22 cellular contexts compared by ENCODE assay signal in genomic region chr16:2233872-2234812, GRCh38. TPM values are rescaled to one million over a fixed set of nuclear protein-coding genes. Genes with fewer than 3 reads are reported as not detected.
DNase-seq lines count a peak whose midpoint lies in the region; ATAC-seq and TF ChIP-seq lines count a peak whose summit lies in the region.
"Had no signal": no experiment of that assay in that cellular context is flagged by ENCODE, and none has a peak within 500 bp of the region (broad histone marks: within the 10 kb centered on the region; RNA-seq: fewer than 3 reads in every experiment).

No MANE protein-coding gene starts in this region.

- H3K4me3 ChIP-seq in PC-3 (ENCODE audit: low read length), result no peak overlapping the region
- no peak overlapping the region for H3K4me3 ChIP-seq in GM23338
- H3K4me3 ChIP-seq: ascending aorta, gastroesophageal sphincter, neural progenitor cell, SJSA1, smooth muscle cell had no signal

- H3K36me3 ChIP-seq in PC-3 (ENCODE audit: low read depth, low read length) (no peaks in the 10 kb centered on the region), GM23338 (ENCODE audit: insufficient read depth) (0 out of 2 replicates have a peak, but pooled peaks cover 5% of the 10 kb centered on the region)
- H3K36me3 ChIP-seq: neural progenitor cell had no signal

- no peak overlapping the region for H3K9ac ChIP-seq in PC-3 (ENCODE audit: low read length)
- H3K9ac ChIP-seq: neural progenitor cell had no signal

- ATAC-seq in activated T-cell treated with anti-CD3 and anti-CD28 coated beads, Interleukin-2, amount 50 U/mL, for 72 hours (replicated peaks in 1 of 2), result no peak
- ATAC-seq in PC-3 (no peak), GM23338 (no peak), GM21528 (IDR thresholded peaks at IDR 0.05; ENCODE audit: low FRiP score, unreplicated experiment) (no peak)
- ATAC-seq: esophagus mucosa, gastroesophageal sphincter had no signal

- intact Hi-C loops in PC-3 (cut with micrococcal nuclease), result no loop called here

- no peaks in the 10 kb centered on the region for H3K27me3 Mint-ChIP-seq in activated T-cell treated with anti-CD3 and anti-CD28 coated beads, Interleukin-2, amount 50 U/mL, for 72 hours (ENCODE audit: low read depth)
- peaks cover 25% of the 10 kb centered on the region for H3K27me3 Mint-ChIP-seq in GM23338 (ENCODE audit: insufficient read depth, low read depth, poor library complexity)

- peaks cover 2 to 4% of the 10 kb centered on the region in 2 donors for H3K36me3 Mint-ChIP-seq in activated T-cell treated with anti-CD3 and anti-CD28 coated beads, Interleukin-2, amount 50 U/mL, for 72 hours (ENCODE audit: insufficient read depth in 2 of 2)
- peaks cover 9% of the 10 kb centered on the region; the same call in 2 of the 3 replicates for H3K36me3 Mint-ChIP-seq in GM23338 (ENCODE audit: low read depth)

- POLR2A ChIA-PET in PC-3 (lab: Charles Lee; ENCODE audit: unreplicated experiment), result no interaction called here

- H3K9me2 ChIP-seq in PC-3 (replicated peaks; ENCODE audit: low read length) (no peaks in the 10 kb centered on the region), GM23338 (ENCODE audit: insufficient read depth) (no peaks in the 10 kb centered on the region)

- no peak overlapping the region for H3K4me2 ChIP-seq in PC-3 (ENCODE audit: low read length)
- H3K4me2 ChIP-seq in GM23338, result no peak overlapping the region
- H3K4me2 ChIP-seq: neural progenitor cell, smooth muscle cell had no signal

- no peaks in the 10 kb centered on the region for H3K9me3 Mint-ChIP-seq in activated T-cell treated with anti-CD3 and anti-CD28 coated beads, Interleukin-2, amount 50 U/mL, for 72 hours
- H3K9me3 Mint-ChIP-seq in GM23338, result no peaks in the 10 kb centered on the region
- H3K9me3 Mint-ChIP-seq: activated naive CD4-positive, alpha-beta T cell treated with anti-CD3 and anti-CD28 coated beads, Interleukin-2, amount 10 ng/mL, durations not matched to agents 7 days and 5 days; CD4-positive, CD25-positive, alpha-beta regulatory T cell; neural progenitor cell had no signal

- TF ChIP-seq CTCF in PC-3 (conservative IDR thresholded peaks at IDR 0.05; ENCODE audit: low read depth, low read length) (0 out of 2 replicates have a peak, but pooled peaks have one; percentile 13), GM23338 (conservative IDR thresholded peaks at IDR 0.05; ENCODE audit: low read depth in 2 of 2) (no peak)

- no peak for DNase-seq in activated T-cell treated with anti-CD3 and anti-CD28 coated beads, Interleukin-2, amount 50 U/mL, for 72 hours
- no peak for DNase-seq in activated T-cell treated with anti-CD3 and anti-CD28 coated beads for 4 hours
- peak; percentile 88 to 97 for DNase-seq in NCI-H187 (lab: John Stamatoyannopoulos, UW)
- DNase-seq in PC-3, result no peak
- no peak for DNase-seq in GDM1 (lab: John Stamatoyannopoulos, UW)
- no peak for DNase-seq in GM23338 (ENCODE audit: low spot score)
- no peak for DNase-seq in activated CD4-positive, alpha-beta T cell treated with anti-CD3 and anti-CD28 coated beads, Interleukin-2, amount 50 U/mL, for 1 hour
- DNase-seq: ACHN; activated CD4-positive, alpha-beta T cell treated with anti-CD3 and anti-CD28 coated beads, Interleukin-2, amount 50 U/mL, for 48 hours; activated naive CD4-positive, alpha-beta T cell treated with anti-CD3 and anti-CD28 coated beads, Interleukin-2, amount 10 ng/mL, durations not matched to agents 7 days and 5 days; CD4-positive, CD25-positive, alpha-beta regulatory T cell; effector CD4-positive, alpha-beta T cell; NCI-H1436 treated with DMSO at 0.1 percent for 48 hours; stimulated activated CD4-positive, alpha-beta T cell treated with anti-CD3 and anti-CD28 coated beads, Interleukin-4, amount 100 ng/mL, for 4 hours; T-helper 2 cell had no signal

- H3K9me3 ChIP-seq in PC-3 (ENCODE audit: low read length), result no peaks in the 10 kb centered on the region
- H3K9me3 ChIP-seq: ascending aorta, gastroesophageal sphincter, SJSA1 had no signal

- H4K20me1 ChIP-seq in PC-3 (ENCODE audit: low read length), result no peaks in the 10 kb centered on the region
- H4K20me1 ChIP-seq in GM23338 (replicated peaks; ENCODE audit: insufficient read depth), result no peaks in the 10 kb centered on the region; the same call in 1 of the 2 replicates

- H3K4me3 Mint-ChIP-seq in activated T-cell treated with anti-CD3 and anti-CD28 coated beads, Interleukin-2, amount 50 U/mL, for 72 hours, result no peak overlapping the region
- no peak overlapping the region for H3K4me3 Mint-ChIP-seq in GM23338
- H3K4me3 Mint-ChIP-seq: activated naive CD4-positive, alpha-beta T cell treated with anti-CD3 and anti-CD28 coated beads, Interleukin-2, amount 10 ng/mL, durations not matched to agents 7 days and 5 days; CD4-positive, CD25-positive, alpha-beta regulatory T cell; neural progenitor cell had no signal

- H2AFZ ChIP-seq in PC-3 (ENCODE audit: low read length) (no peak overlapping the region), GM23338 (no peak overlapping the region)
- H2AFZ ChIP-seq: neural progenitor cell had no signal

- H3K27ac ChIP-seq in PC-3 (ENCODE audit: low read length) (no peak overlapping the region), GM23338 (ENCODE audit: low read depth) (no peak overlapping the region)
- H3K27ac ChIP-seq: ascending aorta, gastroesophageal sphincter, neural progenitor cell, SJSA1 had no signal

- no peaks in the 10 kb centered on the region for H3F3A ChIP-seq in PC-3 (ENCODE audit: low read length, unreplicated experiment)
- no peaks in the 10 kb centered on the region; the same call in 1 of the 2 replicates for H3F3A ChIP-seq in GM23338 (replicated peaks; ENCODE audit: low read depth)

- CTCF ChIA-PET in PC-3 (lab: Charles Lee), result no interaction called here

- H3K27ac Mint-ChIP-seq in activated T-cell treated with anti-CD3 and anti-CD28 coated beads, Interleukin-2, amount 50 U/mL, for 72 hours, result peak overlapping the region; percentile 22
- no peak overlapping the region for H3K27ac Mint-ChIP-seq in GM23338
- H3K27ac Mint-ChIP-seq: activated naive CD4-positive, alpha-beta T cell treated with anti-CD3 and anti-CD28 coated beads, Interleukin-2, amount 10 ng/mL, durations not matched to agents 7 days and 5 days; CD4-positive, CD25-positive, alpha-beta regulatory T cell; neural progenitor cell had no signal

- H3K4me1 Mint-ChIP-seq in activated T-cell treated with anti-CD3 and anti-CD28 coated beads, Interleukin-2, amount 50 U/mL, for 72 hours (ENCODE audit: low read depth), result no peaks in the 10 kb centered on the region
- H3K4me1 Mint-ChIP-seq in GM23338, result no peaks in the 10 kb centered on the region
- H3K4me1 Mint-ChIP-seq: activated naive CD4-positive, alpha-beta T cell treated with anti-CD3 and anti-CD28 coated beads, Interleukin-2, amount 10 ng/mL, durations not matched to agents 7 days and 5 days; neural progenitor cell had no signal

- BruUV-seq in PC-3 (replicated peaks; lab: Mats Ljungman, UMichigan), result no TSS peak

- H3K4me1 ChIP-seq in PC-3 (ENCODE audit: insufficient read depth, low read length) (no peaks in the 10 kb centered on the region), GM23338 (ENCODE audit: insufficient read depth) (no peaks in the 10 kb centered on the region)
- H3K4me1 ChIP-seq: SJSA1 had no signal

- H3K27me3 ChIP-seq in PC-3 (ENCODE audit: low read length) (no peaks in the 10 kb centered on the region), GM23338 (ENCODE audit: insufficient read depth) (peaks cover 18% of the 10 kb centered on the region)
- H3K27me3 ChIP-seq: SJSA1 had no signal

- H3K79me2 ChIP-seq in PC-3 (ENCODE audit: low read length) (no peaks in the 10 kb centered on the region), GM23338 (replicated peaks; ENCODE audit: insufficient read depth) (no peaks in the 10 kb centered on the region)

TF ChIP-seq in GM23338, 12 proteins besides CTCF, POLR2A, EP300 and RAD21:
- TF ChIP-seq JUNB (IDR thresholded peaks at IDR 0.05; ENCODE audit: unreplicated experiment), result no peak
- TF ChIP-seq STAT1 (IDR thresholded peaks at IDR 0.05; ENCODE audit: unreplicated experiment), result no peak
- TF ChIP-seq ETS1 (IDR thresholded peaks at IDR 0.05), result no peak
- TF ChIP-seq CREB1 (CRISPR knock-in tag; IDR thresholded peaks at IDR 0.05; ENCODE audit: low read depth), result no peak

RNA-seq across cellular contexts. Expression of gene DNASE1L2, which starts 2.1 kb away (rescaled TPM):
- total RNA-seq in activated T-cell treated with anti-CD3 and anti-CD28 coated beads, Interleukin-2, amount 50 U/mL, for 72 hours, result 1 to 10 TPM; 1.1 TPM
- 1.6 and 2.7 TPM in 2 replicates for total RNA-seq in PC-3 (2014; rRNA removed)
- total RNA-seq in GM23338 (2014; rRNA removed; shearing (Covaris generic)), result 0.66 TPM in 1 of 2 replicates, not detected in the other
- 0.23 and 0.42 TPM in 2 replicates for polyA plus RNA-seq in GM23338 (2016; fragmentation: Nextera tagmentation; extraction: Ambion mirVana)
- total RNA-seq: ascending aorta had no signal
- polyA plus RNA-seq: CD4-positive, CD25-positive, alpha-beta regulatory T cell had no signal

RNA-seq across cellular contexts. Expression of gene E4F1, which starts 10.8 kb away (rescaled TPM):
- 10 to 100 TPM; 22.1 to 24.3 TPM for total RNA-seq in activated T-cell treated with anti-CD3 and anti-CD28 coated beads, Interleukin-2, amount 50 U/mL, for 72 hours
- 49.0 and 57.7 TPM in 2 replicates for total RNA-seq in PC-3 (2014; rRNA removed)
- 42.0 and 45.5 TPM in 2 replicates for total RNA-seq in GM23338 (2014; rRNA removed; shearing (Covaris generic))
- polyA plus RNA-seq in GM23338 (2016; fragmentation: Nextera tagmentation; extraction: Ambion mirVana), result 22.6 and 22.7 TPM in 2 replicates

RNA-seq across cellular contexts. Expression of gene ECI1, which starts 17.2 kb away (rescaled TPM):
- total RNA-seq in activated T-cell treated with anti-CD3 and anti-CD28 coated beads, Interleukin-2, amount 50 U/mL, for 72 hours, result 100 to 1,000 TPM; 101 to 102 TPM
- 71.7 and 90.5 TPM in 2 replicates for total RNA-seq in PC-3 (2014; rRNA removed)
- total RNA-seq in GM23338 (2014; rRNA removed; shearing (Covaris generic)), result 117 and 118 TPM in 2 replicates
- polyA plus RNA-seq in GM23338 (2016; fragmentation: Nextera tagmentation; extraction: Ambion mirVana), result 143 and 152 TPM in 2 replicates

RNA-seq across cellular contexts. Expression of gene PGP, which starts 19.5 kb away (rescaled TPM):
- total RNA-seq in activated T-cell treated with anti-CD3 and anti-CD28 coated beads, Interleukin-2, amount 50 U/mL, for 72 hours, result 10 to 100 TPM; 12.1 to 12.6 TPM
- 46.0 and 58.1 TPM in 2 replicates for total RNA-seq in PC-3 (2014; rRNA removed)
- total RNA-seq in GM23338 (2014; rRNA removed; shearing (Covaris generic)), result 59.3 and 80.3 TPM in 2 replicates
- 44.4 and 52.1 TPM in 2 replicates for polyA plus RNA-seq in GM23338 (2016; fragmentation: Nextera tagmentation; extraction: Ambion mirVana)

RNA-seq across cellular contexts. Expression of gene BRICD5, which starts 23.5 kb away (rescaled TPM):
- total RNA-seq in activated T-cell treated with anti-CD3 and anti-CD28 coated beads, Interleukin-2, amount 50 U/mL, for 72 hours, result 10 to 100 TPM; 12.8 to 14.4 TPM
- total RNA-seq in PC-3 (2014; rRNA removed), result 2.1 and 4.8 TPM in 2 replicates
- 3.8 and 5.3 TPM in 2 replicates for total RNA-seq in GM23338 (2014; rRNA removed; shearing (Covaris generic))
- 4.8 and 6.3 TPM in 2 replicates for polyA plus RNA-seq in GM23338 (2016; fragmentation: Nextera tagmentation; extraction: Ambion mirVana)

Comparison
In these comparisons a context has a peak if more than half of its experiments do, and no peak if none do; other contexts are left out.
1. DNase-seq: peak in NCI-H187 (2 of 2); none in activated T-cell treated with anti-CD3 and anti-CD28 coated beads, Interleukin-2, amount 50 U/mL, for 72 hours (0 of 2), activated T-cell treated with anti-CD3 and anti-CD28 coated beads for 4 hours (single experiment), PC-3 (single experiment), GDM1 (single experiment), GM23338 (single experiment) and activated CD4-positive, alpha-beta T cell treated with anti-CD3 and anti-CD28 coated beads, Interleukin-2, amount 50 U/mL, for 1 hour (single experiment).